In genomic region chr2:69754633-69755032, GRCh38 we compare ENCODE assay signal across 13 cellular contexts. TPM values are rescaled to one million over a fixed set of nuclear protein-coding genes. Genes with fewer than 3 reads are reported as not detected.
DNase-seq lines count a peak whose midpoint lies in the region; ATAC-seq and TF ChIP-seq lines count a peak whose summit lies in the region.
"Had no signal": no experiment of that assay in that cellular context is flagged by ENCODE, and none has a peak within 500 bp of the region (broad histone marks: within the 10 kb centered on the region; RNA-seq: fewer than 3 reads in every experiment).

No MANE protein-coding gene starts in this region.

- no peaks in the 10 kb centered on the region for H3K27me3 Mint-ChIP-seq in activated T-cell treated with anti-CD3 and anti-CD28 coated beads, Interleukin-2, amount 50 U/mL, for 4 hours (ENCODE audit: low read depth)
- H3K27me3 Mint-ChIP-seq: activated CD4-positive, alpha-beta T cell treated with anti-CD3 and anti-CD28 coated beads for 36 hours had no signal

- H2BK12ac ChIP-seq in mesenchymal stem cell (ENCODE audit: low read length in 2 of 2) = no peak overlapping the region

- H3K36me3 ChIP-seq in ascending aorta (peaks cover 0 to 11% of the 10 kb centered on the region in 2 donors), mesenchymal stem cell (ENCODE audit: control insufficient read depth in 1 of 2, insufficient read depth in 2 of 2, low read depth in 1 of 2, low read length in 2 of 2) (peaks cover 32 to 37% of the 10 kb centered on the region in 2 experiments), thoracic aorta (peaks cover 6% of the 10 kb centered on the region)

- H3K27ac ChIP-seq in ascending aorta = peak overlapping the region; percentile 54 to 56
- H3K27ac ChIP-seq in mesenchymal stem cell (ENCODE audit: low read length, poor library complexity, severe bottlenecking) = peak overlapping the region; percentile 45
- peak overlapping the region in 1 of 2 donors; percentile 41 for H3K27ac ChIP-seq in thoracic aorta
- no peak overlapping the region for H3K27ac ChIP-seq in substantia nigra (ENCODE audit: low read depth, low read length, poor library complexity, severe bottlenecking)
- H3K27ac ChIP-seq: parathyroid adenoma, SJSA1 had no signal

- H3K79me1 ChIP-seq in mesenchymal stem cell (replicated peaks; ENCODE audit: low read length, poor library complexity, severe bottlenecking) = peaks cover 2% of the 10 kb centered on the region

- H4K8ac ChIP-seq in mesenchymal stem cell (ENCODE audit: low read length) = no peak overlapping the region

- no peak overlapping the region for H3K23ac ChIP-seq in mesenchymal stem cell (ENCODE audit: low read length in 2 of 2)

- no peaks in the 10 kb centered on the region for H3K9me3 Mint-ChIP-seq in activated T-cell treated with anti-CD3 and anti-CD28 coated beads, Interleukin-2, amount 50 U/mL, for 4 hours
- H3K9me3 Mint-ChIP-seq: activated naive CD4-positive, alpha-beta T cell treated with anti-CD3 and anti-CD28 coated beads for 36 hours had no signal

- no peak overlapping the region for H3K18ac ChIP-seq in mesenchymal stem cell (ENCODE audit: low read depth in 1 of 2, low read length in 2 of 2)

- H2AFZ ChIP-seq in mesenchymal stem cell (ENCODE audit: low read depth, low read length) = no peak overlapping the region
- H2AFZ ChIP-seq: parathyroid adenoma had no signal

- H2BK15ac ChIP-seq in mesenchymal stem cell (ENCODE audit: low read depth, poor library complexity, severe bottlenecking) = no peak overlapping the region

- H3K14ac ChIP-seq in mesenchymal stem cell (ENCODE audit: low read length in 2 of 2) = no peak overlapping the region

- peaks cover 13% of the 10 kb centered on the region for H3K4me1 Mint-ChIP-seq in activated T-cell treated with anti-CD3 and anti-CD28 coated beads, Interleukin-2, amount 50 U/mL, for 4 hours (ENCODE audit: low read depth)

- peak overlapping the region; percentile 28 for H2AK5ac ChIP-seq in mesenchymal stem cell (ENCODE audit: low read length, severe bottlenecking)

- H3K36me3 Mint-ChIP-seq in activated T-cell treated with anti-CD3 and anti-CD28 coated beads, Interleukin-2, amount 50 U/mL, for 4 hours (ENCODE audit: insufficient read depth) = no peaks in the 10 kb centered on the region

- H2BK120ac ChIP-seq in mesenchymal stem cell (ENCODE audit: low read depth, low read length) = no peak overlapping the region

- no peak overlapping the region for H4K91ac ChIP-seq in mesenchymal stem cell (ENCODE audit: low read length)

- H3K9me3 ChIP-seq in ascending aorta (no peaks in the 10 kb centered on the region), mesenchymal stem cell (ENCODE audit: control insufficient read depth, low read length) (no peaks in the 10 kb centered on the region), thoracic aorta (no peaks in the 10 kb centered on the region)
- H3K9me3 ChIP-seq: SJSA1 had no signal

- 88% methylated on average over 1 of the region's 1 CpG for WGBS in mesenchymal stem cell

- no peak overlapping the region for H2BK5ac ChIP-seq in mesenchymal stem cell (ENCODE audit: low read depth, low read length, poor library complexity, severe bottlenecking)

- peak overlapping the region in 1 of 2 donors; percentile 23 for H3K4me3 ChIP-seq in ascending aorta
- H3K4me3 ChIP-seq in mesenchymal stem cell (ENCODE audit: insufficient read depth in 1 of 2, low read depth in 1 of 2, low read length in 2 of 2) = peak overlapping the region in 1 of 2 experiments; percentile 70
- H3K4me3 ChIP-seq in thoracic aorta = peak overlapping the region; percentile 30
- H3K4me3 ChIP-seq: SJSA1 had no signal

- DNase-seq in activated T-cell treated with anti-CD3 and anti-CD28 coated beads, Interleukin-2, amount 50 U/mL, for 4 hours = no peak
- DNase-seq in activated T-cell treated with anti-CD3 and anti-CD28 coated beads for 4 hours (no peak), ascending aorta (ENCODE audit: low spot score in 2 of 2) (no peak), mesenchymal stem cell (no peak), thoracic aorta (ENCODE audit: low spot score) (no peak), substantia nigra (lab: John Stamatoyannopoulos, UW) (no peak), NCI-H748 (lab: John Stamatoyannopoulos, UW; ENCODE audit: unreplicated experiment) (no peak)
- DNase-seq in activated naive CD4-positive, alpha-beta T cell treated with anti-CD3 and anti-CD28 coated beads, Interleukin-2, amount 50 U/mL, for 16 hours = no peak
- DNase-seq: activated CD4-positive, alpha-beta T cell treated with anti-CD3 and anti-CD28 coated beads for 36 hours; activated naive CD4-positive, alpha-beta T cell treated with anti-CD3 and anti-CD28 coated beads for 36 hours; NCI-H510A treated with DMSO at 0.1 percent for 48 hours had no signal

- H3K4me1 ChIP-seq in ascending aorta = peaks cover 3 to 18% of the 10 kb centered on the region in 2 donors
- peaks cover 18% of the 10 kb centered on the region for H3K4me1 ChIP-seq in mesenchymal stem cell (ENCODE audit: control insufficient read depth, insufficient read depth, low read depth, low read length)
- peaks cover 27 to 51% of the 10 kb centered on the region in 2 donors for H3K4me1 ChIP-seq in thoracic aorta (ENCODE audit: control insufficient read depth in 1 of 2, low read depth in 2 of 2)
- H3K4me1 ChIP-seq: parathyroid adenoma had no signal

- H3K4me2 ChIP-seq in mesenchymal stem cell (ENCODE audit: low read length, poor library complexity, severe bottlenecking) = no peak overlapping the region

- H3K4ac ChIP-seq in mesenchymal stem cell (ENCODE audit: low read depth in 1 of 2, low read length in 2 of 2) = no peak overlapping the region

- intact Hi-C loops in ascending aorta (cut with DNase I) = no loop called here

- ATAC-seq in activated T-cell treated with anti-CD3 and anti-CD28 coated beads, Interleukin-2, amount 50 U/mL, for 4 hours = no peak
- ATAC-seq in thoracic aorta (ENCODE audit: insufficient number of reproducible peaks, low FRiP score, low read depth) = no peak
- ATAC-seq: activated CD4-positive, alpha-beta T cell treated with anti-CD3 and anti-CD28 coated beads for 36 hours had no signal

- no peaks in the 10 kb centered on the region for H3K27me3 ChIP-seq in ascending aorta
- no peaks in the 10 kb centered on the region for H3K27me3 ChIP-seq in mesenchymal stem cell (ENCODE audit: control insufficient read depth in 1 of 2, insufficient read depth in 1 of 2, low read length in 2 of 2)
- H3K27me3 ChIP-seq in thoracic aorta (replicated peaks; ENCODE audit: insufficient read depth) = no peaks in the 10 kb centered on the region
- H3K27me3 ChIP-seq: SJSA1 had no signal

- peak overlapping the region; percentile 27 for H3K4me3 Mint-ChIP-seq in activated T-cell treated with anti-CD3 and anti-CD28 coated beads, Interleukin-2, amount 50 U/mL, for 4 hours
- H3K4me3 Mint-ChIP-seq: activated CD4-positive, alpha-beta T cell treated with anti-CD3 and anti-CD28 coated beads for 36 hours; activated naive CD4-positive, alpha-beta T cell treated with anti-CD3 and anti-CD28 coated beads for 36 hours had no signal

- TF ChIP-seq CTCF in ascending aorta (IDR thresholded peaks at IDR 0.05) = no peak
- no peak for TF ChIP-seq CTCF in thoracic aorta (IDR thresholded peaks at IDR 0.05)

- peak overlapping the region; percentile 81 for H3K9ac ChIP-seq in mesenchymal stem cell (ENCODE audit: low read length)
- H3K9ac ChIP-seq: parathyroid adenoma had no signal

RNA-seq across cellular contexts. Expression of gene ANXA4, which starts 12.7 kb away (rescaled TPM):
- 10 to 100 TPM in 2 of 3 donors, 1 to 10 TPM in 1; 9.6 to 12.4 (median 11.2) TPM for total RNA-seq in activated T-cell treated with anti-CD3 and anti-CD28 coated beads, Interleukin-2, amount 50 U/mL, for 4 hours
- total RNA-seq in ascending aorta = 29.1 TPM
- polyA plus RNA-seq in mesenchymal stem cell (2013, experiment 1 of 2) = 99.3 TPM
- 95.9 TPM for polyA plus RNA-seq in mesenchymal stem cell (2013, experiment 2 of 2)
- total RNA-seq in thoracic aorta = 10 to 100 TPM; 62.8 to 67.8 TPM
